In the genomic region with DNA sequence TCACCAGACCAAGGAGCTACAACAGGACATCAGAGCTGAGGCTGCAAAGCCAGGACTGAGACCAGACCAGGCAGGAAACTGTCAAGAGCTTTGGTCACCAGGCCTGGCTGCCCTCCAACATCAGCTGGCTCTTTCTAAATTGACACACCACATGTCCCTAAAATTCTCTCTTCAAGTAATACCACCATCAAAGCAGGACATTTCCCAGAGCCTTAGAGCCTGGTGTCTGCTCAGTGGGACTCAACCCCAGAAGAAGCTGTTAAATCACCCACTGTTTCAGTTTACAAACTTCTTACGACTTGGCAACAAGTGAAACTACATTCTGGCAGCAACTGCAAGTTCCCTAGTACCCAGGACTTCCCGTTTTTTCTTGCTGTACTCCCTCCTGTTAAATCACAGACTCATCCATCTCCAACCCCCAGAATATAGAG, we compare ENCODE assay signal across 9 cellular contexts. TPM values are rescaled to one million over a fixed set of nuclear protein-coding genes. Genes with fewer than 3 reads are reported as not detected.
A peak's percentile ranks its signal among the peaks of the same experiment; 100 is the strongest.
DNase-seq lines count a peak whose midpoint lies in the region; TF ChIP-seq lines count a peak whose summit lies in the region.
"Had no signal": no experiment of that assay in that cellular context is flagged by ENCODE, and none has a peak within 500 bp of the region (broad histone marks: within the 10 kb centered on the region; RNA-seq: fewer than 3 reads in every experiment).

No MANE protein-coding gene starts in this region.

- CTCF ChIA-PET in activated naive CD4-positive, alpha-beta T cell treated with anti-CD3 and anti-CD28 coated beads, Interleukin-2, amount 10 ng/mL, durations not matched to agents 7 days and 5 days (lab: Charles Lee) = interaction anchor here (0.6 to 14.7 kb wide), 7 partner anchors 12 to 612 kb away, joined by 3 to 443 read pairs (median 6); no protein-coding TSS in a partner anchor

- peaks cover 1% of the 10 kb centered on the region for H3K36me3 Mint-ChIP-seq in activated naive CD4-positive, alpha-beta T cell treated with anti-CD3 and anti-CD28 coated beads, Interleukin-2, amount 10 ng/mL, durations not matched to agents 7 days and 5 days

- no peak overlapping the region for H3K4me3 Mint-ChIP-seq in activated naive CD4-positive, alpha-beta T cell treated with anti-CD3 and anti-CD28 coated beads, Interleukin-2, amount 10 ng/mL, durations not matched to agents 7 days and 5 days

- H3K4me1 Mint-ChIP-seq in activated naive CD4-positive, alpha-beta T cell treated with anti-CD3 and anti-CD28 coated beads, Interleukin-2, amount 10 ng/mL, durations not matched to agents 7 days and 5 days = peaks cover 63% of the 10 kb centered on the region

- no peak for TF ChIP-seq CTCF in cardiac fibroblast (IDR thresholded peaks at IDR 0.05; ENCODE audit: low read depth, low read length)

- peak overlapping the region; percentile 1 for H3K27ac Mint-ChIP-seq in activated naive CD4-positive, alpha-beta T cell treated with anti-CD3 and anti-CD28 coated beads, Interleukin-2, amount 10 ng/mL, durations not matched to agents 7 days and 5 days

- H3K27me3 Mint-ChIP-seq in activated naive CD4-positive, alpha-beta T cell treated with anti-CD3 and anti-CD28 coated beads, Interleukin-2, amount 10 ng/mL, durations not matched to agents 7 days and 5 days = peaks cover 34% of the 10 kb centered on the region

- no peak overlapping the region for H3K4me3 ChIP-seq in cardiac fibroblast (replicated peaks in 1 of 2; ENCODE audit: low read depth in 2 of 2, low read length in 2 of 2)
- H3K4me3 ChIP-seq: SJCRH30 had no signal

- no peak for DNase-seq in activated naive CD4-positive, alpha-beta T cell treated with anti-CD3 and anti-CD28 coated beads, Interleukin-2, amount 10 ng/mL, durations not matched to agents 7 days and 5 days
- no peak for DNase-seq in activated naive CD4-positive, alpha-beta T cell treated with anti-CD3 and anti-CD28 coated beads, Interleukin-2, amount 50 U/mL, for 16 hours
- DNase-seq in cardiac fibroblast (ENCODE audit: low read depth in 2 of 2) (peak; percentile 49 to 67), medulla oblongata (ENCODE audit: extremely low spot score) (peak; percentile 76), ureter (ENCODE audit: low spot score) (peak; percentile 57), GM03348 (ENCODE audit: low spot score) (no peak), islet precursor cell (no peak)
- DNase-seq in activated CD8-positive, alpha-beta memory T cell treated with anti-CD3 and anti-CD28 coated beads, Interleukin-2, amount 50 U/mL, for 48 hours = no peak

- no peaks in the 10 kb centered on the region for H3K9me3 Mint-ChIP-seq in activated naive CD4-positive, alpha-beta T cell treated with anti-CD3 and anti-CD28 coated beads, Interleukin-2, amount 10 ng/mL, durations not matched to agents 7 days and 5 days

RNA-seq across cellular contexts. Expression of gene IL6, which starts 3.8 kb away (rescaled TPM):
- total RNA-seq in ureter = 5.0 TPM
- total RNA-seq: SJCRH30 had no signal

Comparison
In these comparisons a context has a peak if more than half of its experiments do, and no peak if none do; other contexts are left out.
1. DNase-seq: peak in cardiac fibroblast (2 of 2), medulla oblongata (single experiment) and ureter (single experiment); none in activated naive CD4-positive, alpha-beta T cell treated with anti-CD3 and anti-CD28 coated beads, Interleukin-2, amount 10 ng/mL, durations not matched to agents 7 days and 5 days (single experiment), activated naive CD4-positive, alpha-beta T cell treated with anti-CD3 and anti-CD28 coated beads, Interleukin-2, amount 50 U/mL, for 16 hours (single experiment), activated CD8-positive, alpha-beta memory T cell treated with anti-CD3 and anti-CD28 coated beads, Interleukin-2, amount 50 U/mL, for 48 hours (single experiment), GM03348 (single experiment) and islet precursor cell (single experiment).